ENCODE assay signal across 11 cellular contexts in genomic region chr17:58308173-58308984, GRCh38. TPM values are rescaled to one million over a fixed set of nuclear protein-coding genes. Genes with fewer than 3 reads are reported as not detected.
A peak's percentile ranks its signal among the peaks of the same experiment; 100 is the strongest.
DNase-seq lines count a peak whose midpoint lies in the region; ATAC-seq and TF ChIP-seq lines count a peak whose summit lies in the region.
"Had no signal": no experiment of that assay in that cellular context is flagged by ENCODE, and none has a peak within 500 bp of the region (broad histone marks: within the 10 kb centered on the region; RNA-seq: fewer than 3 reads in every experiment).

No MANE protein-coding gene starts in this region.

- ATAC-seq in HCT116 (peak; percentile 61), GM19395 (IDR thresholded peaks at IDR 0.05; ENCODE audit: unreplicated experiment) (no peak)
- ATAC-seq in activated naive CD4-positive, alpha-beta T cell treated with anti-CD3 and anti-CD28 coated beads, Interleukin-2, amount 50 U/mL, for 72 hours = no peak
- ATAC-seq: activated T-helper 17 cell treated with anti-CD3 and anti-CD28 coated beads, Interleukin-2, amount 50 U/mL, for 72 hours had no signal

- POLR2A ChIA-PET in HCT116 (lab: Charles Lee) = interaction anchor here (1.4 kb wide), 1 partner anchor 323 kb away, joined by 3 read pairs; no protein-coding TSS in a partner anchor

- no peaks in the 10 kb centered on the region for H3K79me2 ChIP-seq in HCT116 (ENCODE audit: insufficient read depth, low read length)

- H4K20me1 ChIP-seq in HCT116 (ENCODE audit: insufficient read depth) = no peaks in the 10 kb centered on the region

- RAD21 ChIA-PET in HCT116 (lab: Charles Lee; ENCODE audit: low non-redundant PET in 1 of 2, low total read pairs in 2 of 2, uncharacterized antibody in 2 of 2, unreplicated experiment in 2 of 2) = no interaction called here

- H3K27ac Mint-ChIP-seq in CD14-positive monocyte (no peak overlapping the region), chondrocyte (ENCODE audit: unreplicated experiment) (no peak overlapping the region)
- H3K27ac Mint-ChIP-seq in activated naive CD4-positive, alpha-beta T cell treated with anti-CD3 and anti-CD28 coated beads, Interleukin-2, amount 50 U/mL, for 72 hours = no peak overlapping the region
- H3K27ac Mint-ChIP-seq: activated T-helper 17 cell treated with anti-CD3 and anti-CD28 coated beads, Interleukin-2, amount 50 U/mL, for 72 hours had no signal

- no peak overlapping the region for H3K4me3 ChIP-seq in HCT116 (replicated peaks in 1 of 2; ENCODE audit: low read depth in 1 of 2, low read length in 2 of 2)

- peaks cover 0 to 9% of the 10 kb centered on the region in 2 experiments; a peak in 2 of 4 replicates for H3K4me1 ChIP-seq in HCT116 (ENCODE audit: control insufficient read depth in 1 of 2, insufficient read depth in 2 of 2, low read length in 2 of 2)

- no peak overlapping the region for H2AFZ ChIP-seq in HCT116 (ENCODE audit: low read depth, low read length, poor library complexity, severe bottlenecking)

- peaks cover 0 to 4% of the 10 kb centered on the region in 2 donors for H3K36me3 Mint-ChIP-seq in CD14-positive monocyte
- H3K36me3 Mint-ChIP-seq in chondrocyte (ENCODE audit: low read depth) = no peaks in the 10 kb centered on the region
- H3K36me3 Mint-ChIP-seq in activated naive CD4-positive, alpha-beta T cell treated with anti-CD3 and anti-CD28 coated beads, Interleukin-2, amount 50 U/mL, for 72 hours = peaks cover 0 to 4% of the 10 kb centered on the region in 2 donors

- CTCF ChIA-PET in HCT116 (lab: Charles Lee) = interaction anchor here (1.1 to 2.3 kb wide), 3 partner anchors 9 to 139 kb away, joined by 4 to 13 read pairs (median 4); no protein-coding TSS in a partner anchor

- DNase-seq in CD14-positive monocyte (ENCODE audit: low spot score) (peak; percentile 70), HCT116 (ENCODE audit: low read depth, low spot score) (no peak), chondrocyte (ENCODE audit: low spot score) (no peak), mucosa of gallbladder (ENCODE audit: low spot score) (peak; percentile 8), mesenteric fat pad (ENCODE audit: low spot score) (no peak)
- no peak for DNase-seq in stimulated activated CD4-positive, alpha-beta T cell treated with anti-CD3 and anti-CD28 coated beads, Interleukin-2, amount 100 ng/mL, for 24 hours
- DNase-seq in activated naive CD4-positive, alpha-beta T cell treated with anti-CD3 and anti-CD28 coated beads, Interleukin-2, amount 50 U/mL, for 72 hours (ENCODE audit: low spot score in 2 of 2) = no peak

- H3K4me2 ChIP-seq in HCT116 (ENCODE audit: low read length) = no peak overlapping the region

- H3K9me3 Mint-ChIP-seq in CD14-positive monocyte (no peaks in the 10 kb centered on the region), chondrocyte (ENCODE audit: low read depth) (no peaks in the 10 kb centered on the region)
- H3K9me3 Mint-ChIP-seq in activated naive CD4-positive, alpha-beta T cell treated with anti-CD3 and anti-CD28 coated beads, Interleukin-2, amount 50 U/mL, for 72 hours = no peaks in the 10 kb centered on the region
- H3K9me3 Mint-ChIP-seq: activated T-helper 17 cell treated with anti-CD3 and anti-CD28 coated beads, Interleukin-2, amount 50 U/mL, for 72 hours had no signal

- H3K4me3 Mint-ChIP-seq in CD14-positive monocyte = peak overlapping the region in 1 of 2 donors; percentile 15
- no peak overlapping the region for H3K4me3 Mint-ChIP-seq in chondrocyte (ENCODE audit: unreplicated experiment)
- H3K4me3 Mint-ChIP-seq: activated T-helper 17 cell treated with anti-CD3 and anti-CD28 coated beads, Interleukin-2, amount 50 U/mL, for 72 hours had no signal

- no peak overlapping the region for H3K27ac ChIP-seq in HCT116 (ENCODE audit: low read depth, low read length)

- H3K4me1 Mint-ChIP-seq in CD14-positive monocyte = peaks cover 51% of the 10 kb centered on the region
- no peaks in the 10 kb centered on the region for H3K4me1 Mint-ChIP-seq in chondrocyte (ENCODE audit: low read depth)
- H3K4me1 Mint-ChIP-seq: activated T-helper 17 cell treated with anti-CD3 and anti-CD28 coated beads, Interleukin-2, amount 50 U/mL, for 72 hours had no signal

- TF ChIP-seq CTCF in CD14-positive monocyte (IDR thresholded peaks at IDR 0.05) (peak; percentile 59), HCT116 (IDR thresholded peaks at IDR 0.05 in 2 of 3, conservative IDR thresholded peaks at IDR 0.05 in 1 of 3; ENCODE audit: borderline replicate concordance in 1 of 3, insufficient read depth in 1 of 3, low read depth in 2 of 3, low read length in 2 of 3) (peak; percentile 21 to 52 (median 50); a peak in 5 of 6 replicates), chondrocyte (IDR thresholded peaks at IDR 0.05) (peak; percentile 47)

- BruUV-seq in HCT116 (replicated peaks; lab: Mats Ljungman, UMichigan) = no TSS peak

- TF ChIP-seq RAD21 in HCT116 (IDR thresholded peaks at IDR 0.05; ENCODE audit: low read depth) = peak; percentile 29; the same call in 1 of the 2 replicates

- H3K27me3 Mint-ChIP-seq in CD14-positive monocyte (ENCODE audit: low read depth in 3 of 3) (peaks cover 6 to 12% (median 12%) of the 10 kb centered on the region in 3 donors), chondrocyte (ENCODE audit: low read depth) (peaks cover 8% of the 10 kb centered on the region)
- H3K27me3 Mint-ChIP-seq: activated T-helper 17 cell treated with anti-CD3 and anti-CD28 coated beads, Interleukin-2, amount 50 U/mL, for 72 hours had no signal

- intact Hi-C loops in CD14-positive monocyte (cut with micrococcal nuclease) (no loop called here), HCT116 (cut with micrococcal nuclease) (no loop called here)

- H3K36me3 ChIP-seq in HCT116 (ENCODE audit: control insufficient read depth in 1 of 2, insufficient read depth in 2 of 2, low read length in 2 of 2) = no peaks in the 10 kb centered on the region

- H3K9me2 ChIP-seq in HCT116 (ENCODE audit: insufficient read depth) = no peaks in the 10 kb centered on the region

- no peak overlapping the region for H3K9ac ChIP-seq in HCT116 (ENCODE audit: low read length)

- H3K27me3 ChIP-seq in HCT116 (ENCODE audit: insufficient read depth, low read length) = no peaks in the 10 kb centered on the region

- H3K9me3 ChIP-seq in HCT116 (ENCODE audit: control insufficient read depth in 1 of 2, insufficient read depth in 1 of 2, low read depth in 1 of 2, low read length in 2 of 2) = no peaks in the 10 kb centered on the region

- no peak for TF ChIP-seq POLR2A in HCT116 (IDR thresholded peaks at IDR 0.05; ENCODE audit: borderline replicate concordance, extremely low read depth, insufficient read depth, insufficient read length)

TF ChIP-seq in HCT116, 20 proteins besides CTCF, POLR2A, EP300 and RAD21:
- TF ChIP-seq JUND (IDR thresholded peaks at IDR 0.05) = no peak
- TF ChIP-seq FOSL1 (IDR thresholded peaks at IDR 0.05; ENCODE audit: low read depth) = no peak
- no peak for TF ChIP-seq TCF7L2 (IDR thresholded peaks at IDR 0.05; ENCODE audit: borderline replicate concordance, extremely low read depth, insufficient read depth, insufficient read length)
- TF ChIP-seq ATF3 (IDR thresholded peaks at IDR 0.05) = no peak
- no peak for TF ChIP-seq EZH2phosphoT487 (IDR thresholded peaks at IDR 0.05; ENCODE audit: borderline replicate concordance)
- TF ChIP-seq ELF1 (IDR thresholded peaks at IDR 0.05; ENCODE audit: borderline replicate concordance, low read depth) = no peak

RNA-seq across cellular contexts. Expression of gene TSPOAP1, which starts 20.2 kb away (rescaled TPM):
- polyA plus RNA-seq in CD14-positive monocyte = under 1 TPM; 0.10 to 0.18 TPM
- 0.27 TPM for total RNA-seq in HCT116 (2021; ENCODE audit: unreplicated experiment)
- polyA plus RNA-seq in HCT116 (2012) = 0.05 TPM in 1 of 2 replicates, not detected in the other
- total RNA-seq in chondrocyte = 1.3 to 2.0 TPM in 2 of 3 replicates, not detected in the other
- total RNA-seq in mucosa of gallbladder = 30.2 TPM
- 1.3 TPM for total RNA-seq in mesenteric fat pad
- 100 to 1,000 TPM in 1 of 2 donors, 10 to 100 TPM in 1; 19.2 to 123 TPM for total RNA-seq in activated naive CD4-positive, alpha-beta T cell treated with anti-CD3 and anti-CD28 coated beads, Interleukin-2, amount 50 U/mL, for 72 hours

RNA-seq across cellular contexts. Expression of gene MPO, which starts 27.6 kb away (rescaled TPM):
- polyA plus RNA-seq in CD14-positive monocyte = 1 to 10 TPM; 4.2 to 7.5 TPM
- not detected for total RNA-seq in HCT116 (2021; ENCODE audit: unreplicated experiment)
- polyA plus RNA-seq in HCT116 (2012) = not detected in 2 replicates
- not detected in 3 replicates for total RNA-seq in chondrocyte
- total RNA-seq in mucosa of gallbladder = 0.06 TPM
- total RNA-seq in mesenteric fat pad = 0.35 TPM
- not detected for total RNA-seq in activated naive CD4-positive, alpha-beta T cell treated with anti-CD3 and anti-CD28 coated beads, Interleukin-2, amount 50 U/mL, for 72 hours
- total RNA-seq: M059J had no signal
- polyA plus RNA-seq: neural cell had no signal

RNA-seq across cellular contexts. Expression of gene SUPT4H1, which starts 43.6 kb away (rescaled TPM):
- 100 to 1,000 TPM; 241 to 251 TPM for polyA plus RNA-seq in CD14-positive monocyte
- total RNA-seq in HCT116 (2021; ENCODE audit: unreplicated experiment) = 118 TPM
- 121 and 141 TPM in 2 replicates for polyA plus RNA-seq in HCT116 (2012)
- total RNA-seq in chondrocyte = 57.4 to 71.8 TPM (median 62.9 TPM) in 3 replicates
- total RNA-seq in mucosa of gallbladder = 72.4 TPM
- total RNA-seq in mesenteric fat pad = 61.9 TPM
- 100 to 1,000 TPM; 105 to 141 TPM for total RNA-seq in activated naive CD4-positive, alpha-beta T cell treated with anti-CD3 and anti-CD28 coated beads, Interleukin-2, amount 50 U/mL, for 72 hours

Comparison
In these comparisons a context has a peak if more than half of its experiments do, and no peak if none do; other contexts are left out.
1. DNase-seq: peak in CD14-positive monocyte (single experiment) and mucosa of gallbladder (single experiment); none in HCT116 (single experiment), chondrocyte (single experiment), stimulated activated CD4-positive, alpha-beta T cell treated with anti-CD3 and anti-CD28 coated beads, Interleukin-2, amount 100 ng/mL, for 24 hours (0 of 2), mesenteric fat pad (single experiment) and activated naive CD4-positive, alpha-beta T cell treated with anti-CD3 and anti-CD28 coated beads, Interleukin-2, amount 50 U/mL, for 72 hours (0 of 2).
2. Peak in every context shown above with its lines, with median percentiles within 50 percentile points of each other: CTCF ChIP-seq.